Comparison of ENCODE assay signal across 15 cellular contexts in genomic region chr9:20996809-20997208, GRCh38. TPM values are rescaled to one million over a fixed set of nuclear protein-coding genes. Genes with fewer than 3 reads are reported as not detected.
DNase-seq lines count a peak whose midpoint lies in the region; ATAC-seq and TF ChIP-seq lines count a peak whose summit lies in the region.
"Had no signal": no experiment of that assay in that cellular context is flagged by ENCODE, and none has a peak within 500 bp of the region (broad histone marks: within the 10 kb centered on the region; RNA-seq: fewer than 3 reads in every experiment).

No MANE protein-coding gene starts in this region.

- H4K20me1 ChIP-seq in GM23338 (replicated peaks; ENCODE audit: insufficient read depth) = no peaks in the 10 kb centered on the region

- H3K27ac ChIP-seq in GM23338 (ENCODE audit: low read depth) (no peak overlapping the region), lower lobe of right lung (no peak overlapping the region)
- H3K27ac ChIP-seq: C4-2B had no signal

- H3K27me3 Mint-ChIP-seq in GM23338 (ENCODE audit: insufficient read depth, low read depth, poor library complexity) = no peaks in the 10 kb centered on the region
- no peaks in the 10 kb centered on the region for H3K27me3 Mint-ChIP-seq in naive B cell

- no peaks in the 10 kb centered on the region for H3K9me3 Mint-ChIP-seq in GM23338
- H3K9me3 Mint-ChIP-seq in naive B cell = peaks cover 6 to 10% (median 7%) of the 10 kb centered on the region in 7 donors

- H3K27me3 ChIP-seq in GM23338 (ENCODE audit: insufficient read depth) (no peaks in the 10 kb centered on the region), lower lobe of right lung (ENCODE audit: low read depth) (no peaks in the 10 kb centered on the region)
- H3K27me3 ChIP-seq: MG63 had no signal

- H3K9me3 ChIP-seq in lower lobe of right lung = peaks cover 7% of the 10 kb centered on the region

- H3K4me3 ChIP-seq in GM23338 (no peak overlapping the region), lower lobe of right lung (no peak overlapping the region)
- H3K4me3 ChIP-seq: MG63, smooth muscle cell had no signal

- no peaks in the 10 kb centered on the region for H3F3A ChIP-seq in GM23338 (replicated peaks; ENCODE audit: low read depth)

- H3K4me1 ChIP-seq in GM23338 (ENCODE audit: insufficient read depth) (peaks cover 12% of the 10 kb centered on the region), lower lobe of right lung (no peaks in the 10 kb centered on the region)

- H3K36me3 ChIP-seq in GM23338 (ENCODE audit: insufficient read depth) (no peaks in the 10 kb centered on the region), lower lobe of right lung (no peaks in the 10 kb centered on the region)
- H3K36me3 ChIP-seq: MG63 had no signal

- H3K27ac Mint-ChIP-seq in GM23338 (no peak overlapping the region), naive B cell (peak overlapping the region in 3 of 6 donors; percentile 65 to 76 (median 65))

- H3K36me3 Mint-ChIP-seq in GM23338 (ENCODE audit: low read depth) (peaks cover 13% of the 10 kb centered on the region), naive B cell (peaks cover 11 to 23% of the 10 kb centered on the region in 2 donors)

- H3K4me2 ChIP-seq in GM23338 = peak overlapping the region; percentile 36; the same call in 1 of the 2 replicates
- H3K4me2 ChIP-seq: smooth muscle cell had no signal

- no peak for TF ChIP-seq CTCF in GM23338 (conservative IDR thresholded peaks at IDR 0.05; ENCODE audit: low read depth in 2 of 2)
- TF ChIP-seq CTCF in lower lobe of right lung (IDR thresholded peaks at IDR 0.05) = no peak

- no peak overlapping the region for H3K4me3 Mint-ChIP-seq in GM23338
- peak overlapping the region in 5 of 8 donors; percentile 16 to 83 (median 70) for H3K4me3 Mint-ChIP-seq in naive B cell

- no peaks in the 10 kb centered on the region for H3K9me2 ChIP-seq in GM23338 (ENCODE audit: insufficient read depth)

- DNase-seq in GM23338 (ENCODE audit: low spot score) (no peak), naive B cell (no peak), globus pallidus (ENCODE audit: low spot score) (no peak), lower lobe of right lung (no peak)
- no peak for DNase-seq in activated CD4-positive, alpha-beta T cell treated with anti-CD3 and anti-CD28 coated beads for 4 hours
- DNase-seq: activated gamma-delta T cell treated with Interleukin-2 at 50 U/mL for 16 hours, MG63, nucleus accumbens, SHP77 had no signal

- H3K4me1 Mint-ChIP-seq in GM23338 (peaks cover 15% of the 10 kb centered on the region; the same call in 2 of the 3 replicates), naive B cell (peaks cover 21 to 45% (median 31%) of the 10 kb centered on the region in 3 donors)

- H2AFZ ChIP-seq in GM23338 = no peak overlapping the region

- no peaks in the 10 kb centered on the region for H3K79me2 ChIP-seq in GM23338 (replicated peaks; ENCODE audit: insufficient read depth)

- intact Hi-C loops in lower lobe of right lung (cut with DNase I) = no loop called here

- ATAC-seq in GM18511 (IDR thresholded peaks at IDR 0.05; ENCODE audit: unreplicated experiment) (peak; percentile 43), GM23338 (no peak), HG03469 (IDR thresholded peaks at IDR 0.05; ENCODE audit: unreplicated experiment) (peak; percentile 72), naive B cell (ENCODE audit: low read depth in 2 of 2) (no peak), SK-N-SH treated with all-trans-retinoic acid at 6 μM for 48 hours (no peak), lower lobe of right lung (no peak)

TF ChIP-seq in GM23338, 12 proteins besides CTCF, POLR2A, EP300 and RAD21 (continues in another document):
- no peak for TF ChIP-seq POLR2AphosphoS5 (IDR thresholded peaks at IDR 0.05; ENCODE audit: low read depth)
- TF ChIP-seq EZH2 (IDR thresholded peaks at IDR 0.05; ENCODE audit: low read depth, unreplicated experiment) = no peak

TF ChIP-seq in SK-N-SH treated with all-trans-retinoic acid at 6 μM for 48 hours, 23 proteins besides CTCF, POLR2A, EP300 and RAD21:
- TF ChIP-seq SNAI2 (CRISPR knock-in tag; IDR thresholded peaks at IDR 0.05) (no peak), BACH2 (CRISPR knock-in tag; IDR thresholded peaks at IDR 0.05; ENCODE audit: borderline replicate concordance) (no peak), ZNF8 (CRISPR knock-in tag; IDR thresholded peaks at IDR 0.05) (no peak), ZNF565 (CRISPR knock-in tag; conservative IDR thresholded peaks at IDR 0.05; ENCODE audit: low read depth) (no peak), CSDC2 (CRISPR knock-in tag; IDR thresholded peaks at IDR 0.05) (no peak), ISL1 (CRISPR knock-in tag; IDR thresholded peaks at IDR 0.05) (no peak), ZC3H10 (CRISPR knock-in tag; IDR thresholded peaks at IDR 0.05) (no peak), TSHZ2 (CRISPR knock-in tag; IDR thresholded peaks at IDR 0.05) (no peak), ZFP30 (CRISPR knock-in tag; IDR thresholded peaks at IDR 0.05) (no peak), TOX (CRISPR knock-in tag; IDR thresholded peaks at IDR 0.05; ENCODE audit: borderline replicate concordance) (no peak), ZNF70 (CRISPR knock-in tag; IDR thresholded peaks at IDR 0.05) (no peak), ARNTL (CRISPR knock-in tag; IDR thresholded peaks at IDR 0.05; ENCODE audit: borderline replicate concordance, low read depth) (no peak), CSRNP3 (CRISPR knock-in tag; IDR thresholded peaks at IDR 0.05) (no peak), PPARA (CRISPR knock-in tag; IDR thresholded peaks at IDR 0.05; ENCODE audit: borderline replicate concordance) (no peak), RARB (CRISPR knock-in tag; IDR thresholded peaks at IDR 0.05) (no peak)

RNA-seq across cellular contexts. Expression of gene HACD4, which starts 34.6 kb away (rescaled TPM):
- total RNA-seq in GM23338 (2014; rRNA removed; shearing (Covaris generic)) = 2.2 and 2.5 TPM in 2 replicates
- polyA plus RNA-seq in GM23338 (2016; fragmentation: Nextera tagmentation; extraction: Ambion mirVana) (1.3 and 1.7 TPM in 2 replicates), naive B cell (ENCODE audit: low read depth in 6 of 6) (1 to 10 TPM; 1.2 to 8.1 (median 7.3) TPM)
- total RNA-seq in lower lobe of right lung = 13.5 TPM
- total RNA-seq: G401 had no signal

Comparison
In these comparisons a context has a peak if more than half of its experiments do, and no peak if none do; other contexts are left out.
1. ATAC-seq: peak in GM18511 (single experiment) and HG03469 (single experiment); none in GM23338 (single experiment), naive B cell (0 of 2), SK-N-SH treated with all-trans-retinoic acid at 6 μM for 48 hours (single experiment) and lower lobe of right lung (0 of 2).